1 cellular context compared by ENCODE assay signal in the genomic region with DNA sequence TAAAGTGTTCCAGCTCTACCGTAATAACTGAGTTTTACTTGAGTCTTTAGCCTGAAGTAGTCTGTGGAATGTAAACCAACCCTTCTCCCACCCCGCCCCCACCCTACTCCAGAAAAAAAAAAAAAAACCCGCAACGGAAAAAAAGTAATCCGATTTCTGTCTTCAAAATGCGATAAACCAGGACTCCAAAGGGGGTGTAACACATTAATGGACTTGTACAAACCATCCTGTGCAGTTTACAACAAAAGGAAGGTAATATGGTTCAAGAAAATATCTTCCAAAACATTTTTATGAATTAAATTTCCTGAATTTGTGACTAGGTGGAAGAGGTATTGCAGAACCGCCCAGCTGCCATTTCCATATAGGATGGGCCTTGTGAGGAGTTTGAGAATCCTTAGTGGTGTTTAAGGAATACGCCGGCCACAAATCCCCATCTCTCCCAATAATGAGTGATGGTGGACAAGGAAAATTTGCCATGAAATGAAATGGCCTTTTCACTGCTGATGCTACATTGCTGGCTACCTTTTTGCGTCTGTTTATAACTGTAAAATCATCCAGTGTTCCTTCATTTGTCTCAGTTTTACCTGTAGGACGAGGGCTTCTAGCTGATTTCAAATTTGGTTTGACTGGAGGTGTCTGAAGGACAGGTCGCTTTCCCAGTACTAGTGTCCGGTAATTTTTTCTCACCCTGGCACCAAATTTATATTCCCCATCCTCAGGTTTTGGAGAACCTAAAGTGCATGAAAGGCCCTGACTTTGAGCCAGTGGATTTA.
TF ChIP-seq lines count a peak whose summit lies in the region.

No MANE protein-coding gene starts in this region.

TF ChIP-seq in HepG2, 621 proteins besides CTCF, POLR2A, EP300 and RAD21:
- TF ChIP-seq ZNF558 (CRISPR knock-in tag; IDR thresholded peaks at IDR 0.05; ENCODE audit: borderline replicate concordance) (no peak), ZNF260 (CRISPR knock-in tag; IDR thresholded peaks at IDR 0.05; ENCODE audit: borderline replicate concordance, low read depth) (no peak), KDM5B (CRISPR knock-in tag; IDR thresholded peaks at IDR 0.05; ENCODE audit: borderline replicate concordance) (no peak), ZNF253 (CRISPR knock-in tag; IDR thresholded peaks at IDR 0.05; ENCODE audit: borderline replicate concordance) (no peak), ISL2 (CRISPR knock-in tag; IDR thresholded peaks at IDR 0.05) (no peak), FOXJ3 (CRISPR knock-in tag; IDR thresholded peaks at IDR 0.05; ENCODE audit: borderline replicate concordance) (no peak), ZNF598 (CRISPR knock-in tag; IDR thresholded peaks at IDR 0.05; ENCODE audit: borderline replicate concordance) (no peak), DNMT1 (CRISPR knock-in tag; IDR thresholded peaks at IDR 0.05) (no peak), NFKBIZ (CRISPR knock-in tag; IDR thresholded peaks at IDR 0.05) (no peak), ZNF83 (CRISPR knock-in tag; IDR thresholded peaks at IDR 0.05; ENCODE audit: borderline replicate concordance) (no peak), KLF6 (CRISPR knock-in tag; IDR thresholded peaks at IDR 0.05) (no peak), REL (CRISPR knock-in tag; conservative IDR thresholded peaks at IDR 0.05) (no peak)
- TF ChIP-seq, protein P1, sequence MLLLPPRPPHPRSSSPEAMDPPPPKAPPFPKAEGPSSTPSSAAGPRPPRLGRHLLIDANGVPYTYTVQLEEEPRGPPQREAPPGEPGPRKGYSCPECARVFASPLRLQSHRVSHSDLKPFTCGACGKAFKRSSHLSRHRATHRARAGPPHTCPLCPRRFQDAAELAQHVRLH (CRISPR knock-in tag; IDR thresholded peaks at IDR 0.05; ENCODE audit: borderline replicate concordance, low read depth): no peak
- TF ChIP-seq, protein P2, sequence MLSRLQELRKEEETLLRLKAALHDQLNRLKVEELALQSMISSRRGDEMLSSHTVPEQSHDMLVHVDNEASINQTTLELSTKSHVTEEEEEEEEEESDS (CRISPR knock-in tag; IDR thresholded peaks at IDR 0.05; ENCODE audit: borderline replicate concordance): no peak
- TF ChIP-seq, protein P3, sequence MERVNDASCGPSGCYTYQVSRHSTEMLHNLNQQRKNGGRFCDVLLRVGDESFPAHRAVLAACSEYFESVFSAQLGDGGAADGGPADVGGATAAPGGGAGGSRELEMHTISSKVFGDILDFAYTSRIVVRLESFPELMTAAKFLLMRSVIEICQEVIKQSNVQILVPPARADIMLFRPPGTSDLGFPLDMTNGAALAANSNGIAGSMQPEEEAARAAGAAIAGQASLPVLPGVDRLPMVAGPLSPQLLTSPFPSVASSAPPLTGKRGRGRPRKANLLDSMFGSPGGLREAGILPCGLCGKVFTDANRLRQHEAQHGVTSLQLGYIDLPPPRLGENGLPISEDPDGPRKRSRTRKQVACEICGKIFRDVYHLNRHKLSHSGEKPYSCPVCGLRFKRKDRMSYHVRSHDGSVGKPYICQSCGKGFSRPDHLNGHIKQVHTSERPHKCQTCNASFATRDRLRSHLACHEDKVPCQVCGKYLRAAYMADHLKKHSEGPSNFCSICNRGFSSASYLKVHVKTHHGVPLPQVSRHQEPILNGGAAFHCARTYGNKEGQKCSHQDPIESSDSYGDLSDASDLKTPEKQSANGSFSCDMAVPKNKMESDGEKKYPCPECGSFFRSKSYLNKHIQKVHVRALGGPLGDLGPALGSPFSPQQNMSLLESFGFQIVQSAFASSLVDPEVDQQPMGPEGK (CRISPR knock-in tag; IDR thresholded peaks at IDR 0.05): no peak
TF ChIP-seq in HepG2: peak in this region for 0.
